In the genomic region with DNA sequence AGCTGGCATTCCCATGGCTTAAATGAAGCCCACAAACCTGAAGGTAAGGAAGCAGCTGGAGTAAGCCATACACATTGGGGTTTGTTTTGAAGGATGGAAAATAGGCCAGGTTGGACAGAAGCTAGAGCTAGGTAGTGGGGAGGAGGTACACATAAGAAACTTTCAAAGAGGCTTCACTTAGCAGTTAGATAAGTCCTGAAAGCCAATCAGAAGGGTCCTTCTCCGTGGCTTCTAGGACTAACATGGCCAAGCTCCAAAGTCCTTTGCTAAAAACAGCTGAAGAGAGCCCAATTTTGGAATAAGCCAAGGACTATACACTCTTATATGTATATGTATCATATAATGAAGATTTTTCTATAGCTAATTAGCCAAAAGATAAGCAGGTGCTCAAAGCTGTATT, we compare ENCODE assay signal across 1 cellular context.
TF ChIP-seq lines count a peak whose summit lies in the region.

No MANE protein-coding gene starts in this region.

TF ChIP-seq in HepG2, 621 proteins besides CTCF, POLR2A, EP300 and RAD21:
- TF ChIP-seq SNRNP70 (IDR thresholded peaks at IDR 0.05; ENCODE audit: low read depth, low read length): no peak
- no peak for TF ChIP-seq ZFP36L1 (CRISPR knock-in tag; IDR thresholded peaks at IDR 0.05)
- TF ChIP-seq ZNF546 (CRISPR knock-in tag; conservative IDR thresholded peaks at IDR 0.05): no peak
- TF ChIP-seq, protein P1, sequence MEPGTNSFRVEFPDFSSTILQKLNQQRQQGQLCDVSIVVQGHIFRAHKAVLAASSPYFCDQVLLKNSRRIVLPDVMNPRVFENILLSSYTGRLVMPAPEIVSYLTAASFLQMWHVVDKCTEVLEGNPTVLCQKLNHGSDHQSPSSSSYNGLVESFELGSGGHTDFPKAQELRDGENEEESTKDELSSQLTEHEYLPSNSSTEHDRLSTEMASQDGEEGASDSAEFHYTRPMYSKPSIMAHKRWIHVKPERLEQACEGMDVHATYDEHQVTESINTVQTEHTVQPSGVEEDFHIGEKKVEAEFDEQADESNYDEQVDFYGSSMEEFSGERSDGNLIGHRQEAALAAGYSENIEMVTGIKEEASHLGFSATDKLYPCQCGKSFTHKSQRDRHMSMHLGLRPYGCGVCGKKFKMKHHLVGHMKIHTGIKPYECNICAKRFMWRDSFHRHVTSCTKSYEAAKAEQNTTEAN (CRISPR knock-in tag; conservative IDR thresholded peaks at IDR 0.05): no peak
- TF ChIP-seq ESRRA (CRISPR knock-in tag; IDR thresholded peaks at IDR 0.05; ENCODE audit: low read depth): no peak
- no peak for TF ChIP-seq TAF1 (CRISPR knock-in tag; IDR thresholded peaks at IDR 0.05)
- no peak for TF ChIP-seq ZNF333 (CRISPR knock-in tag; IDR thresholded peaks at IDR 0.05; ENCODE audit: borderline replicate concordance)
- TF ChIP-seq THAP11 (CRISPR knock-in tag; IDR thresholded peaks at IDR 0.05): no peak
- no peak for TF ChIP-seq ZNF580 (CRISPR knock-in tag; IDR thresholded peaks at IDR 0.05; ENCODE audit: borderline replicate concordance, low read depth)
- no peak for TF ChIP-seq ELF1 (CRISPR knock-in tag; IDR thresholded peaks at IDR 0.05)
- no peak for TF ChIP-seq ZKSCAN1 (IDR thresholded peaks at IDR 0.05; ENCODE audit: low read length)
- TF ChIP-seq DBP (CRISPR knock-in tag; IDR thresholded peaks at IDR 0.05; ENCODE audit: not compliant biosample characterization): no peak
- TF ChIP-seq ZNF598 (CRISPR knock-in tag; IDR thresholded peaks at IDR 0.05; ENCODE audit: borderline replicate concordance): no peak
